25 cellular contexts compared by ENCODE assay signal in genomic region chr7:107613439-107613838, GRCh38. TPM values are rescaled to one million over a fixed set of nuclear protein-coding genes. Genes with fewer than 3 reads are reported as not detected.
"Had no signal": no experiment of that assay in that cellular context is flagged by ENCODE, and none has a peak within 500 bp of the region (broad histone marks: within the 10 kb centered on the region; RNA-seq: fewer than 3 reads in every experiment).

No MANE protein-coding gene starts in this region.

- H3K27me3 ChIP-seq: esophagus squamous epithelium, gastroesophageal sphincter, hepatocyte, spleen, stomach, transverse colon had no signal

- H2AFZ ChIP-seq: hepatocyte, parathyroid adenoma had no signal

- H3K79me2 ChIP-seq: hepatocyte, parathyroid adenoma had no signal

- H3K4me1 ChIP-seq: gastroesophageal sphincter, spleen had no signal

- H3K9me3 Mint-ChIP-seq: nephron; stimulated activated naive B cell treated with anti-CD40 and anti-IgM and Interleukin-4, amounts not matched to agents 10 μg/mL and 1 μg/mL and 100 μg/mL, for 72 hours had no signal

- H3K4me2 ChIP-seq: hepatocyte had no signal

- H3K4me1 Mint-ChIP-seq: stimulated activated naive B cell treated with anti-CD40 and anti-IgM and Interleukin-4, amounts not matched to agents 10 μg/mL and 1 μg/mL and 100 μg/mL, for 72 hours had no signal

- ATAC-seq: gastroesophageal sphincter; left ventricle myocardium superior; psoas muscle; sciatic nerve; stimulated activated naive B cell treated with anti-CD40 and anti-IgM and Interleukin-4, amounts not matched to agents 10 μg/mL and 1 μg/mL and 100 μg/mL, for 72 hours had no signal

- H3K27me3 Mint-ChIP-seq: stimulated activated naive B cell treated with anti-CD40 and anti-IgM and Interleukin-4, amounts not matched to agents 10 μg/mL and 1 μg/mL and 100 μg/mL, for 72 hours had no signal

- H3K4me3 ChIP-seq: esophagus squamous epithelium, gastroesophageal sphincter, hepatocyte, lung, psoas muscle, spleen, stomach, thoracic aorta, transverse colon had no signal

- H3K9me3 ChIP-seq: esophagus squamous epithelium, gastroesophageal sphincter, psoas muscle, spleen, stomach, thoracic aorta, transverse colon had no signal

- FAIRE-seq: endometrium, kidney had no signal

- H3K27ac Mint-ChIP-seq: stimulated activated naive B cell treated with anti-CD40 and anti-IgM and Interleukin-4, amounts not matched to agents 10 μg/mL and 1 μg/mL and 100 μg/mL, for 72 hours had no signal

- H3K9ac ChIP-seq: parathyroid adenoma had no signal

- H3K27ac ChIP-seq: esophagus squamous epithelium, gastroesophageal sphincter, hepatocyte, parathyroid adenoma, psoas muscle, spleen, stomach, thoracic aorta, transverse colon had no signal

- H3K4me3 Mint-ChIP-seq: nephron; stimulated activated naive B cell treated with anti-CD40 and anti-IgM and Interleukin-4, amounts not matched to agents 10 μg/mL and 1 μg/mL and 100 μg/mL, for 72 hours had no signal

- DNase-seq: effector memory CD4-positive, alpha-beta T cell; esophagus squamous epithelium; kidney; left cardiac atrium; left ventricle myocardium superior; mesenchymal stem cell; midbrain; psoas muscle; retina; spleen; stimulated activated CD4-positive, alpha-beta T cell treated with anti-CD3 and anti-CD28 coated beads, Interleukin-15, amount 100 ng/mL, for 24 hours; stimulated activated CD4-positive, alpha-beta T cell treated with anti-CD3 and anti-CD28 coated beads, Interleukin-2, amount 100 ng/mL, for 24 hours; stimulated activated CD4-positive, alpha-beta T cell treated with anti-CD3 and anti-CD28 coated beads, Interleukin-4, amount 100 ng/mL, for 4 hours; stimulated activated naive B cell treated with anti-CD40 and anti-IgM and Interleukin-4, amounts not matched to agents 10 μg/mL and 1 μg/mL and 100 μg/mL, for 72 hours; stomach; substantia nigra; transverse colon had no signal

RNA-seq across cellular contexts. Expression of gene SLC26A4, which starts 47.2 kb away (rescaled TPM):
- polyA plus RNA-seq: hepatocyte had no signal
